ENCODE assay signal across 17 cellular contexts in the genomic region with DNA sequence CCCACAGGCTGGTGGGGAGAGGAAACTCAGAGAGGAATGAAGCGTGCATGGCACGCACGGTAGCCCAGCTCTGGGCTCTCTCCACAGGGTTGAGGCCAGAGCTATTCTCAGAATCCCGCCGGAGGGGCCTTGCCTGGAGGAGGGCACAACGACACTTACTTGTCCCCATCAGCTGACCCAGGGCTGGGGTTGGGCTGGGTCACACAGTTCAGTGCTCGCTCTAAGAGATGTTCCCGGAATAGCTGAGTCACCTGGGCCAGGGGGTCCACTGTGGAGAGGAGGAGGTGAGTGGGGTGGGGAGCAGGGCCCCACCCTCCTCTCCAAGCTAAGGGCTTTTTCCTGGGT. TPM values are rescaled to one million over a fixed set of nuclear protein-coding genes. Genes with fewer than 3 reads are reported as not detected.
DNase-seq lines count a peak whose midpoint lies in the region; ATAC-seq, FAIRE-seq and TF ChIP-seq lines count a peak whose summit lies in the region.
"Had no signal": no experiment of that assay in that cellular context is flagged by ENCODE, and none has a peak within 500 bp of the region (broad histone marks: within the 10 kb centered on the region; RNA-seq: fewer than 3 reads in every experiment).

No MANE protein-coding gene starts in this region.

- H3K9me3 ChIP-seq in breast epithelium = no peaks in the 10 kb centered on the region
- H3K9me3 ChIP-seq in mammary epithelial cell (replicated peaks; ENCODE audit: insufficient read depth, low read length) = no peaks in the 10 kb centered on the region
- H3K9me3 ChIP-seq in right cardiac atrium (ENCODE audit: control insufficient read depth, low read length) = no peaks in the 10 kb centered on the region
- H3K9me3 ChIP-seq in tibial nerve = no peaks in the 10 kb centered on the region
- H3K9me3 ChIP-seq: left lung, ovary had no signal

- FAIRE-seq in GM19239 (lab: Jason Lieb, UNC) = no peak

- H2AFZ ChIP-seq in mammary epithelial cell (ENCODE audit: low read depth, low read length) = no peak overlapping the region

- dilution Hi-C loops in mammary epithelial cell (cut with HindIII; ENCODE audit: low sequenced_read_pairs) = no loop called here

- H3K36me3 ChIP-seq in breast epithelium (no peaks in the 10 kb centered on the region), mammary epithelial cell (ENCODE audit: insufficient read depth, low read length) (peaks cover 25% of the 10 kb centered on the region), tibial nerve (peaks cover 3 to 77% (median 26%) of the 10 kb centered on the region in 3 donors)
- H3K36me3 ChIP-seq: cardiac muscle cell, ovary had no signal

- no peak overlapping the region for H3K4me3 ChIP-seq in breast epithelium
- H3K4me3 ChIP-seq in mammary epithelial cell (replicated peaks in 1 of 3; ENCODE audit: insufficient read depth in 1 of 3, low read depth in 2 of 3, low read length in 3 of 3) = no peak overlapping the region
- H3K4me3 ChIP-seq in right cardiac atrium (ENCODE audit: low read length) = no peak overlapping the region
- no peak overlapping the region for H3K4me3 ChIP-seq in tibial nerve
- H3K4me3 ChIP-seq: cardiac muscle cell, left lung, ovary had no signal

- DNase-seq in breast epithelium (ENCODE audit: low spot score in 2 of 2) (no peak), mammary epithelial cell (no peak), caudate nucleus (lab: John Stamatoyannopoulos, UW) (peak in 1 of 61 donors; percentile 64), right cardiac atrium (no peak), tibial nerve (ENCODE audit: low spot score in 2 of 2) (no peak), ACHN (no peak), GM19239 (ENCODE audit: insufficient read length, low spot score) (no peak)
- DNase-seq: effector memory CD4-positive, alpha-beta T cell; H9; left lung; NCI-H446; ovary; stimulated activated CD4-positive, alpha-beta T cell treated with anti-CD3 and anti-CD28 coated beads, Interleukin-12 subunit alpha, Interleukin-12 subunit beta, amount 100 ng/mL, for 4 hours; stimulated activated naive CD8-positive, alpha-beta T cell treated with anti-CD3 and anti-CD28 coated beads, Interleukin-15, Interleukin-2, amounts not matched to agents 100 U/mL and 50 U/mL, for 24 hours had no signal

- TF ChIP-seq POLR2A in breast epithelium (IDR thresholded peaks at IDR 0.05) = no peak
- no peak for TF ChIP-seq POLR2A in tibial nerve (IDR thresholded peaks at IDR 0.05)

- no peak overlapping the region for H3K4me2 ChIP-seq in mammary epithelial cell (ENCODE audit: insufficient read depth, low read depth, low read length)

- BruUV-seq in mammary epithelial cell (replicated peaks; lab: Mats Ljungman, UMichigan) = no TSS peak

- TF ChIP-seq CTCF in breast epithelium (IDR thresholded peaks at IDR 0.05) = no peak
- no peak for TF ChIP-seq CTCF in mammary epithelial cell (conservative IDR thresholded peaks at IDR 0.05 in 1 of 2, IDR thresholded peaks at IDR 0.05 in 1 of 2; ENCODE audit: extremely low read depth in 1 of 2, insufficient read depth in 1 of 2, low read depth in 1 of 2, low read length in 2 of 2)
- no peak for TF ChIP-seq CTCF in tibial nerve (IDR thresholded peaks at IDR 0.05)

- H3K4me1 ChIP-seq in breast epithelium (peaks cover 10 to 15% of the 10 kb centered on the region in 2 donors), mammary epithelial cell (ENCODE audit: insufficient read depth, low read length) (peaks cover 26% of the 10 kb centered on the region), right cardiac atrium (ENCODE audit: control insufficient read depth, insufficient read depth, low read length) (no peaks in the 10 kb centered on the region), tibial nerve (peaks cover 3 to 91% (median 42%) of the 10 kb centered on the region in 4 donors)

- intact Hi-C loops in breast epithelium (cut with DNase I; ENCODE audit: low total_unique reads) (loop anchor here (10.0 kb wide), 1 partner anchor 220 kb away; a partner anchor contains a TSS), mammary epithelial cell (cut with micrococcal nuclease) (no loop called here), right cardiac atrium (cut with DNase I) (loop anchor here in 2 of 4 donors (10.0 kb wide), 2 partner anchors 100 to 130 kb away; a partner anchor contains a TSS)

- peaks cover 38% of the 10 kb centered on the region for H3K79me2 ChIP-seq in mammary epithelial cell (ENCODE audit: insufficient read depth, low read length)

- in situ Hi-C loops in mammary epithelial cell (cut with MboI; ENCODE audit: low sequenced_read_pairs in 2 of 2) = loop anchor here in 1 of 2 donors (25.0 kb wide), 1 partner anchor 128 kb away; a partner anchor contains a TSS
- in situ Hi-C loops in ACHN (cut with HindIII; ENCODE audit: low pct_ligation_motif_present, low pct_unique_long_range_greater_than_20kb, low sequenced_read_pairs) = no loop called here

- H3K27ac ChIP-seq in breast epithelium = peak overlapping the region; percentile 21 to 78
- H3K27ac ChIP-seq in mammary epithelial cell (ENCODE audit: insufficient read depth, low read depth, low read length) = no peak overlapping the region
- H3K27ac ChIP-seq in caudate nucleus (ENCODE audit: low read depth, low read length) = peak overlapping the region; percentile 83
- peak overlapping the region; percentile 52 for H3K27ac ChIP-seq in right cardiac atrium (ENCODE audit: low read length)
- H3K27ac ChIP-seq in tibial nerve = peak overlapping the region in 3 of 4 donors; percentile 29 to 85 (median 62)
- H3K27ac ChIP-seq: cardiac muscle cell had no signal

- ATAC-seq in right cardiac atrium (peak; percentile 1 to 3), HG02938 (IDR thresholded peaks at IDR 0.05; ENCODE audit: unreplicated experiment) (no peak)
- ATAC-seq: activated naive CD4-positive, alpha-beta T cell treated with anti-CD3 and anti-CD28 coated beads, Interleukin-2, amount 50 U/mL, for 72 hours; left lung; stimulated activated naive CD8-positive, alpha-beta T cell treated with anti-CD3 and anti-CD28 coated beads, Interleukin-15, Interleukin-2, amounts not matched to agents 100 U/mL and 50 U/mL, for 24 hours had no signal

- H3K27me3 ChIP-seq in breast epithelium (no peaks in the 10 kb centered on the region), mammary epithelial cell (ENCODE audit: insufficient read depth, low read length) (no peaks in the 10 kb centered on the region), right cardiac atrium (ENCODE audit: control insufficient read depth, insufficient read depth) (no peaks in the 10 kb centered on the region), tibial nerve (no peaks in the 10 kb centered on the region)
- H3K27me3 ChIP-seq: cardiac muscle cell, left lung, ovary had no signal

- 74% methylated on average over 7 of the region's 8 CpGs for WGBS in mammary epithelial cell (ENCODE audit: low coverage, missing lambda C conversion rate)
- 56% methylated on average over 8 of the region's 8 CpGs for WGBS in right cardiac atrium
- 47 to 69% methylated on average over 7 to 8 of the region's 8 CpGs for WGBS in tibial nerve, 2 donors

- CTCF ChIA-PET in mammary epithelial cell (lab: Charles Lee; ENCODE audit: low non-redundant PET) = interaction anchor here (0.7 kb wide), 1 partner anchor 19 kb away, joined by 3 read pairs; no protein-coding TSS in a partner anchor

- TF ChIP-seq EP300 in tibial nerve (IDR thresholded peaks at IDR 0.05) = no peak

- H3K9ac ChIP-seq in mammary epithelial cell (ENCODE audit: insufficient read depth, low read length) = no peak overlapping the region

- H4K20me1 ChIP-seq in mammary epithelial cell (ENCODE audit: insufficient read depth, low read length) = peaks cover 17% of the 10 kb centered on the region

RNA-seq across cellular contexts. Expression of a gene that starts 21.8 kb away (rescaled TPM):
- 100 to 1,000 TPM in 1 of 3 donors, 10 to 100 TPM in 2; 39.0 to 119 (median 81.3) TPM for total RNA-seq in breast epithelium
- 100 to 1,000 TPM; 109 to 173 TPM for total RNA-seq in mammary epithelial cell
- polyA plus RNA-seq in mammary epithelial cell = 71.5 TPM
- polyA minus RNA-seq in mammary epithelial cell = 152 TPM
- total RNA-seq in right cardiac atrium = 10 to 100 TPM; 28.7 to 41.6 (median 36.2) TPM
- 45.7 TPM for polyA plus RNA-seq in right cardiac atrium
- 100 to 1,000 TPM; 115 to 253 (median 191) TPM for total RNA-seq in tibial nerve
